Comparison of ENCODE assay signal across 1 cellular context in the genomic region with DNA sequence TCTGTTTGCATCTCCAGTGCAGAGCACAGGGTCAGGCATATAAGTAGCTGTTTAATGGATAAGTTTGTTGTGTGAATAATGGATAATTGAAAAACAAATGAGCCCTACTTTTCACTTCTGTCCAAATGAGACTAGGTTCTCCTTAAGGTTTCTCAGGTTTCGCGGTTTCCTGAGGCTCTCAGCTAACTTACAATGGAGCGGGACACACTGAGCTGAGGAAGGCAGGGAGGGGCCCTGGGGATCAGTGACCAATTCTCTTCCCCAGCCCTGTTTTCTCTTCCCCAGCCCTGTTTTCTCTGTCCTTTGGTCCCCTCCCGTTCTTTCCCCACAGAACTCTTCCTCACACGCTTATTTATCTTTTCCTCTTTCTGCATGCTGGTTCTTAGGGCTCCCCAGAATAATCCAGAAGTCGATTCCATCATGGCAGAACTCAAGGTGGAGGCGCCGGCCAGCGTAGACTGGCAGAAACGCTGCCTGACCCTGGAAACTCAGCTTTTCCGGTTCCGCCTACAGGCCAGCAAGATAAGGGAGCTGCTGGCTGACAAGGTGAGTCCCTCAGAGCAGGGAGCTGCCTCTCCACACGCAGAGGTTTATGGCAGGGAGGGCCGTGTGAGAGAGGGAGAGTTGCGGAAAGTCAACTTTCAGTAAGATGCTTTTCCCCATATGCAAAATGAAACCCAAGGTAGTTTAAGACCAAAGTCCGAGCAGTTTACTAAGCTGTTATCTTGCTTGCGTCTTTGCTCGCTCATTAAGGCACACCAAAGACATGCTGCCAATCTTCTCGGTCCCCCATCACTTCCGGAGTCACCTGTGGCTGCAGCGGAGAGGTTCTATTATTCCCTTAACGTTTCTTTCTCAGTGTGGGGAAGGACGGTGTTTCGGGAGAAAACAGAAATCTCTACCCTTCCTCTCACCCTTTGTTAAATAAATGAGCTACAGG.
TF ChIP-seq lines count a peak whose summit lies in the region.

No MANE protein-coding gene starts in this region.

TF ChIP-seq in K562, 482 proteins besides CTCF, POLR2A, EP300 and RAD21 (continues in another document):
- TF ChIP-seq ZNF212 (CRISPR knock-in tag; IDR thresholded peaks at IDR 0.05) (no peak), KDM5B (IDR thresholded peaks at IDR 0.05; ENCODE audit: insufficient replicate concordance, low read depth, low read length) (peak; percentile 38), POLR2B (IDR thresholded peaks at IDR 0.05; ENCODE audit: low read depth, partially characterized antibody) (peak; percentile 72), CREM (IDR thresholded peaks at IDR 0.05; ENCODE audit: low read depth) (0 out of 2 replicates have a peak, but pooled peaks have one; percentile 27), EGR1 (conservative IDR thresholded peaks at IDR 0.05) (0 out of 2 replicates have a peak, but pooled peaks have one; percentile 19), ZSCAN29 (IDR thresholded peaks at IDR 0.05) (peak; percentile 93), YY1 (IDR thresholded peaks at IDR 0.05; ENCODE audit: borderline replicate concordance in 1 of 3, control insufficient read depth in 1 of 3, extremely low read depth in 1 of 3, insufficient read depth in 3 of 3, insufficient read length in 1 of 3, insufficient replicate concordance in 2 of 3, low read depth in 1 of 3, low read length in 2 of 3) (peak in 2 of 3 experiments; percentile 73 to 77), NR2C2 (CRISPR knock-in tag; IDR thresholded peaks at IDR 0.05) (no peak), NR2C2 (tag; IDR thresholded peaks at IDR 0.05) (peak; percentile 86), XRCC4 (IDR thresholded peaks at IDR 0.05; ENCODE audit: extremely low read depth, insufficient read depth, insufficient read length) (no peak), POLR2H (tag; IDR thresholded peaks at IDR 0.05; ENCODE audit: low read depth) (peak; percentile 57; the same call in 1 of the 2 replicates), VEZF1 (CRISPR knock-in tag; IDR thresholded peaks at IDR 0.05) (peak; percentile 52), SMAD1 (IDR thresholded peaks at IDR 0.05; ENCODE audit: low read depth, low read length, partially characterized antibody) (peak; percentile 29), EHMT2 (IDR thresholded peaks at IDR 0.05) (peak; percentile 75; the same call in 1 of the 2 replicates), MEIS2 (IDR thresholded peaks at IDR 0.05; ENCODE audit: partially characterized antibody) (peak; percentile 29), EP400 (IDR thresholded peaks at IDR 0.05) (peak; percentile 50), L3MBTL2 (IDR thresholded peaks at IDR 0.05) (peak; percentile 39; the same call in 1 of the 2 replicates), NR2C1 (IDR thresholded peaks at IDR 0.05) (peak; percentile 49; the same call in 1 of the 2 replicates), NR2C1 (tag; IDR thresholded peaks at IDR 0.05) (peak; percentile 76), COPS2 (conservative IDR thresholded peaks at IDR 0.05) (no peak), BRD9 (IDR thresholded peaks at IDR 0.05; ENCODE audit: low read depth, partially characterized antibody) (peak; percentile 67), GABPA (tag; conservative IDR thresholded peaks at IDR 0.05; ENCODE audit: low read depth) (peak; percentile 87), ELF1 (tag; IDR thresholded peaks at IDR 0.05) (peak; percentile 55), ZNF766 (CRISPR knock-in tag; conservative IDR thresholded peaks at IDR 0.05) (0 out of 2 replicates have a peak, but pooled peaks have one; percentile 34), ZNF408 (CRISPR knock-in tag; IDR thresholded peaks at IDR 0.05; ENCODE audit: low read depth) (no peak), ARNT (IDR thresholded peaks at IDR 0.05) (0 out of 4 replicates have a peak, but pooled peaks of 1 of the 2 experiments have one; percentile 38), RBFOX2 (IDR thresholded peaks at IDR 0.05; ENCODE audit: low read depth, low read length) (peak; percentile 70), PHF8 (IDR thresholded peaks at IDR 0.05; ENCODE audit: borderline replicate concordance, low read length) (peak; percentile 50), CXXC5 (CRISPR knock-in tag; IDR thresholded peaks at IDR 0.05) (peak; percentile 53; the same call in 1 of the 2 replicates)
- TF ChIP-seq, protein P1, sequence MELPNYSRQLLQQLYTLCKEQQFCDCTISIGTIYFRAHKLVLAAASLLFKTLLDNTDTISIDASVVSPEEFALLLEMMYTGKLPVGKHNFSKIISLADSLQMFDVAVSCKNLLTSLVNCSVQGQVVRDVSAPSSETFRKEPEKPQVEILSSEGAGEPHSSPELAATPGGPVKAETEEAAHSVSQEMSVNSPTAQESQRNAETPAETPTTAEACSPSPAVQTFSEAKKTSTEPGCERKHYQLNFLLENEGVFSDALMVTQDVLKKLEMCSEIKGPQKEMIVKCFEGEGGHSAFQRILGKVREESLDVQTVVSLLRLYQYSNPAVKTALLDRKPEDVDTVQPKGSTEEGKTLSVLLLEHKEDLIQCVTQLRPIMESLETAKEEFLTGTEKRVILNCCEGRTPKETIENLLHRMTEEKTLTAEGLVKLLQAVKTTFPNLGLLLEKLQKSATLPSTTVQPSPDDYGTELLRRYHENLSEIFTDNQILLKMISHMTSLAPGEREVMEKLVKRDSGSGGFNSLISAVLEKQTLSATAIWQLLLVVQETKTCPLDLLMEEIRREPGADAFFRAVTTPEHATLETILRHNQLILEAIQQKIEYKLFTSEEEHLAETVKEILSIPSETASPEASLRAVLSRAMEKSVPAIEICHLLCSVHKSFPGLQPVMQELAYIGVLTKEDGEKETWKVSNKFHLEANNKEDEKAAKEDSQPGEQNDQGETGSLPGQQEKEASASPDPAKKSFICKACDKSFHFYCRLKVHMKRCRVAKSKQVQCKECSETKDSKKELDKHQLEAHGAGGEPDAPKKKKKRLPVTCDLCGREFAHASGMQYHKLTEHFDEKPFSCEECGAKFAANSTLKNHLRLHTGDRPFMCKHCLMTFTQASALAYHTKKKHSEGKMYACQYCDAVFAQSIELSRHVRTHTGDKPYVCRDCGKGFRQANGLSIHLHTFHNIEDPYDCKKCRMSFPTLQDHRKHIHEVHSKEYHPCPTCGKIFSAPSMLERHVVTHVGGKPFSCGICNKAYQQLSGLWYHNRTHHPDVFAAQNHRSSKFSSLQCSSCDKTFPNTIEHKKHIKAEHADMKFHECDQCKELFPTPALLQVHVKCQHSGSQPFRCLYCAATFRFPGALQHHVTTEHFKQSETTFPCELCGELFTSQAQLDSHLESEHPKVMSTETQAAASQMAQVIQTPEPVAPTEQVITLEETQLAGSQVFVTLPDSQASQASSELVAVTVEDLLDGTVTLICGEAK (IDR thresholded peaks at IDR 0.05): peak; percentile 72
- TF ChIP-seq, protein P1 (CRISPR knock-in tag; IDR thresholded peaks at IDR 0.05): no peak
- TF ChIP-seq, protein P2, sequence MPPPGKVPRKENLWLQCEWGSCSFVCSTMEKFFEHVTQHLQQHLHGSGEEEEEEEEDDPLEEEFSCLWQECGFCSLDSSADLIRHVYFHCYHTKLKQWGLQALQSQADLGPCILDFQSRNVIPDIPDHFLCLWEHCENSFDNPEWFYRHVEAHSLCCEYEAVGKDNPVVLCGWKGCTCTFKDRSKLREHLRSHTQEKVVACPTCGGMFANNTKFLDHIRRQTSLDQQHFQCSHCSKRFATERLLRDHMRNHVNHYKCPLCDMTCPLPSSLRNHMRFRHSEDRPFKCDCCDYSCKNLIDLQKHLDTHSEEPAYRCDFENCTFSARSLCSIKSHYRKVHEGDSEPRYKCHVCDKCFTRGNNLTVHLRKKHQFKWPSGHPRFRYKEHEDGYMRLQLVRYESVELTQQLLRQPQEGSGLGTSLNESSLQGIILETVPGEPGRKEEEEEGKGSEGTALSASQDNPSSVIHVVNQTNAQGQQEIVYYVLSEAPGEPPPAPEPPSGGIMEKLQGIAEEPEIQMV (tag; conservative IDR thresholded peaks at IDR 0.05; ENCODE audit: low read depth): no peak
- TF ChIP-seq, protein P3, sequence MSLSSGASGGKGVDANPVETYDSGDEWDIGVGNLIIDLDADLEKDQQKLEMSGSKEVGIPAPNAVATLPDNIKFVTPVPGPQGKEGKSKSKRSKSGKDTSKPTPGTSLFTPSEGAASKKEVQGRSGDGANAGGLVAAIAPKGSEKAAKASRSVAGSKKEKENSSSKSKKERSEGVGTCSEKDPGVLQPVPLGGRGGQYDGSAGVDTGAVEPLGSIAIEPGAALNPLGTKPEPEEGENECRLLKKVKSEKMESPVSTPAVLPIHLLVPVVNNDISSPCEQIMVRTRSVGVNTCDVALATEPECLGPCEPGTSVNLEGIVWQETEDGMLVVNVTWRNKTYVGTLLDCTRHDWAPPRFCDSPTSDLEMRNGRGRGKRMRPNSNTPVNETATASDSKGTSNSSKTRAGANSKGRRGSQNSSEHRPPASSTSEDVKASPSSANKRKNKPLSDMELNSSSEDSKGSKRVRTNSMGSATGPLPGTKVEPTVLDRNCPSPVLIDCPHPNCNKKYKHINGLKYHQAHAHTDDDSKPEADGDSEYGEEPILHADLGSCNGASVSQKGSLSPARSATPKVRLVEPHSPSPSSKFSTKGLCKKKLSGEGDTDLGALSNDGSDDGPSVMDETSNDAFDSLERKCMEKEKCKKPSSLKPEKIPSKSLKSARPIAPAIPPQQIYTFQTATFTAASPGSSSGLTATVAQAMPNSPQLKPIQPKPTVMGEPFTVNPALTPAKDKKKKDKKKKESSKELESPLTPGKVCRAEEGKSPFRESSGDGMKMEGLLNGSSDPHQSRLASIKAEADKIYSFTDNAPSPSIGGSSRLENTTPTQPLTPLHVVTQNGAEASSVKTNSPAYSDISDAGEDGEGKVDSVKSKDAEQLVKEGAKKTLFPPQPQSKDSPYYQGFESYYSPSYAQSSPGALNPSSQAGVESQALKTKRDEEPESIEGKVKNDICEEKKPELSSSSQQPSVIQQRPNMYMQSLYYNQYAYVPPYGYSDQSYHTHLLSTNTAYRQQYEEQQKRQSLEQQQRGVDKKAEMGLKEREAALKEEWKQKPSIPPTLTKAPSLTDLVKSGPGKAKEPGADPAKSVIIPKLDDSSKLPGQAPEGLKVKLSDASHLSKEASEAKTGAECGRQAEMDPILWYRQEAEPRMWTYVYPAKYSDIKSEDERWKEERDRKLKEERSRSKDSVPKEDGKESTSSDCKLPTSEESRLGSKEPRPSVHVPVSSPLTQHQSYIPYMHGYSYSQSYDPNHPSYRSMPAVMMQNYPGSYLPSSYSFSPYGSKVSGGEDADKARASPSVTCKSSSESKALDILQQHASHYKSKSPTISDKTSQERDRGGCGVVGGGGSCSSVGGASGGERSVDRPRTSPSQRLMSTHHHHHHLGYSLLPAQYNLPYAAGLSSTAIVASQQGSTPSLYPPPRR (CRISPR knock-in tag; IDR thresholded peaks at IDR 0.05; ENCODE audit: borderline replicate concordance): no peak
- TF ChIP-seq, protein P4, sequence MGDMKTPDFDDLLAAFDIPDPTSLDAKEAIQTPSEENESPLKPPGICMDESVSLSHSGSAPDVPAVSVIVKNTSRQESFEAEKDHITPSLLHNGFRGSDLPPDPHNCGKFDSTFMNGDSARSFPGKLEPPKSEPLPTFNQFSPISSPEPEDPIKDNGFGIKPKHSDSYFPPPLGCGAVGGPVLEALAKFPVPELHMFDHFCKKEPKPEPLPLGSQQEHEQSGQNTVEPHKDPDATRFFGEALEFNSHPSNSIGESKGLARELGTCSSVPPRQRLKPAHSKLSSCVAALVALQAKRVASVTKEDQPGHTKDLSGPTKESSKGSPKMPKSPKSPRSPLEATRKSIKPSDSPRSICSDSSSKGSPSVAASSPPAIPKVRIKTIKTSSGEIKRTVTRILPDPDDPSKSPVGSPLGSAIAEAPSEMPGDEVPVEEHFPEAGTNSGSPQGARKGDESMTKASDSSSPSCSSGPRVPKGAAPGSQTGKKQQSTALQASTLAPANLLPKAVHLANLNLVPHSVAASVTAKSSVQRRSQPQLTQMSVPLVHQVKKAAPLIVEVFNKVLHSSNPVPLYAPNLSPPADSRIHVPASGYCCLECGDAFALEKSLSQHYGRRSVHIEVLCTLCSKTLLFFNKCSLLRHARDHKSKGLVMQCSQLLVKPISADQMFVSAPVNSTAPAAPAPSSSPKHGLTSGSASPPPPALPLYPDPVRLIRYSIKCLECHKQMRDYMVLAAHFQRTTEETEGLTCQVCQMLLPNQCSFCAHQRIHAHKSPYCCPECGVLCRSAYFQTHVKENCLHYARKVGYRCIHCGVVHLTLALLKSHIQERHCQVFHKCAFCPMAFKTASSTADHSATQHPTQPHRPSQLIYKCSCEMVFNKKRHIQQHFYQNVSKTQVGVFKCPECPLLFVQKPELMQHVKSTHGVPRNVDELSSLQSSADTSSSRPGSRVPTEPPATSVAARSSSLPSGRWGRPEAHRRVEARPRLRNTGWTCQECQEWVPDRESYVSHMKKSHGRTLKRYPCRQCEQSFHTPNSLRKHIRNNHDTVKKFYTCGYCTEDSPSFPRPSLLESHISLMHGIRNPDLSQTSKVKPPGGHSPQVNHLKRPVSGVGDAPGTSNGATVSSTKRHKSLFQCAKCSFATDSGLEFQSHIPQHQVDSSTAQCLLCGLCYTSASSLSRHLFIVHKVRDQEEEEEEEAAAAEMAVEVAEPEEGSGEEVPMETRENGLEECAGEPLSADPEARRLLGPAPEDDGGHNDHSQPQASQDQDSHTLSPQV (IDR thresholded peaks at IDR 0.05): 0 out of 2 replicates have a peak, but pooled peaks have one; percentile 44
